ENCODE assay signal across 24 cellular contexts in genomic region chr2:136021406-136021805, GRCh38.
"Had no signal": no experiment of that assay in that cellular context is flagged by ENCODE, and none has a peak within 500 bp of the region (broad histone marks: within the 10 kb centered on the region; RNA-seq: fewer than 3 reads in every experiment).

No MANE protein-coding gene starts in this region.

- H3K9me3 ChIP-seq: esophagus squamous epithelium, gastroesophageal sphincter, heart right ventricle, sigmoid colon, stomach, thoracic aorta, upper lobe of left lung had no signal

- H3K4me2 ChIP-seq: smooth muscle cell had no signal

- H3K36me3 Mint-ChIP-seq: activated naive CD4-positive, alpha-beta T cell treated with anti-CD3 and anti-CD28 coated beads, Interleukin-2, amount 50 U/mL, for 24 hours; brain; stimulated activated memory B cell treated with anti-CD40 and anti-IgM and Interleukin-4, amounts not matched to agents 10 μg/mL and 1 μg/mL and 100 μg/mL, for 72 hours; T-cell had no signal

- H3K27me3 Mint-ChIP-seq: activated naive CD4-positive, alpha-beta T cell treated with anti-CD3 and anti-CD28 coated beads, Interleukin-2, amount 50 U/mL, for 24 hours; brain; naive thymus-derived CD4-positive, alpha-beta T cell; stimulated activated memory B cell treated with anti-CD40 and anti-IgM and Interleukin-4, amounts not matched to agents 10 μg/mL and 1 μg/mL and 100 μg/mL, for 72 hours; T-cell had no signal

- H3K4me3 Mint-ChIP-seq: activated CD8-positive, alpha-beta T cell treated with anti-CD3 and anti-CD28 coated beads, Interleukin-2, amount 10 ng/mL, durations not matched to agents 7 days and 5 days; activated naive CD4-positive, alpha-beta T cell treated with anti-CD3 and anti-CD28 coated beads, Interleukin-2, amount 50 U/mL, for 24 hours; effector memory CD8-positive, alpha-beta T cell; naive thymus-derived CD4-positive, alpha-beta T cell; stimulated activated memory B cell treated with anti-CD40 and anti-IgM and Interleukin-4, amounts not matched to agents 10 μg/mL and 1 μg/mL and 100 μg/mL, for 72 hours; T-cell; T-helper 2 cell treated with Interferon-gamma antibody and Interleukin-4, amounts not matched to agents 5 μg/mL and 100 μg/mL, for 36 hours had no signal

- H3K4me3 ChIP-seq: esophagus squamous epithelium, gastroesophageal sphincter, heart right ventricle, lung, sigmoid colon, smooth muscle cell, stomach, thoracic aorta, upper lobe of left lung had no signal

- H3K27ac Mint-ChIP-seq: activated CD8-positive, alpha-beta T cell treated with anti-CD3 and anti-CD28 coated beads, Interleukin-2, amount 10 ng/mL, durations not matched to agents 7 days and 5 days; activated naive CD4-positive, alpha-beta T cell treated with anti-CD3 and anti-CD28 coated beads, Interleukin-2, amount 50 U/mL, for 24 hours; effector memory CD8-positive, alpha-beta T cell; stimulated activated memory B cell treated with anti-CD40 and anti-IgM and Interleukin-4, amounts not matched to agents 10 μg/mL and 1 μg/mL and 100 μg/mL, for 72 hours; T-cell; T-helper 2 cell treated with Interferon-gamma antibody and Interleukin-4, amounts not matched to agents 5 μg/mL and 100 μg/mL, for 36 hours had no signal

- H3K36me3 ChIP-seq: esophagus squamous epithelium, gastroesophageal sphincter, heart right ventricle, sigmoid colon, stomach, thoracic aorta, upper lobe of left lung had no signal

- H3K27me3 ChIP-seq: gastroesophageal sphincter, heart right ventricle, sigmoid colon, stomach, upper lobe of left lung had no signal

- H3K27ac ChIP-seq: esophagus squamous epithelium, gastroesophageal sphincter, sigmoid colon, thoracic aorta had no signal

- DNase-seq: activated CD4-positive, alpha-beta T cell treated with anti-CD3 and anti-CD28 coated beads for 1 hour; activated CD4-positive, alpha-beta T cell treated with anti-CD3 and anti-CD28 coated beads, Interleukin-2, amount 50 U/mL, for 1 hour; activated CD8-positive, alpha-beta T cell treated with anti-CD3 and anti-CD28 coated beads, Interleukin-2, amount 10 ng/mL, durations not matched to agents 7 days and 5 days; activated gamma-delta T cell treated with Interleukin-2 at 50 U/mL for 16 hours; aorta; effector memory CD8-positive, alpha-beta T cell; esophagus squamous epithelium; heart right ventricle; naive thymus-derived CD4-positive, alpha-beta T cell; posterior cingulate gyrus; sigmoid colon; stimulated activated CD4-positive, alpha-beta T cell treated with anti-CD3 and anti-CD28 coated beads, Interleukin-15, amount 100 ng/mL, for 24 hours; stomach; T-cell; upper lobe of left lung had no signal

- H3K9me3 Mint-ChIP-seq: activated naive CD4-positive, alpha-beta T cell treated with anti-CD3 and anti-CD28 coated beads, Interleukin-2, amount 50 U/mL, for 24 hours; brain; effector memory CD8-positive, alpha-beta T cell; stimulated activated memory B cell treated with anti-CD40 and anti-IgM and Interleukin-4, amounts not matched to agents 10 μg/mL and 1 μg/mL and 100 μg/mL, for 72 hours; T-cell; T-helper 2 cell treated with Interferon-gamma antibody and Interleukin-4, amounts not matched to agents 5 μg/mL and 100 μg/mL, for 36 hours had no signal

- ATAC-seq: activated CD8-positive, alpha-beta T cell treated with anti-CD3 and anti-CD28 coated beads, Interleukin-2, amount 10 ng/mL, durations not matched to agents 7 days and 5 days; effector memory CD8-positive, alpha-beta T cell; gastroesophageal sphincter; heart right ventricle; left lobe of liver; naive thymus-derived CD4-positive, alpha-beta T cell; stimulated activated memory B cell treated with anti-CD40 and anti-IgM and Interleukin-4, amounts not matched to agents 10 μg/mL and 1 μg/mL and 100 μg/mL, for 72 hours; T-cell had no signal
